18 cellular contexts compared by ENCODE assay signal in genomic region chr3:99366663-99367429, GRCh38.
DNase-seq lines count a peak whose midpoint lies in the region; ATAC-seq and TF ChIP-seq lines count a peak whose summit lies in the region.
"Had no signal": no experiment of that assay in that cellular context is flagged by ENCODE, and none has a peak within 500 bp of the region (broad histone marks: within the 10 kb centered on the region; RNA-seq: fewer than 3 reads in every experiment).

No MANE protein-coding gene starts in this region.

- H3K4me1 Mint-ChIP-seq in naive thymus-derived CD8-positive, alpha-beta T cell = no peaks in the 10 kb centered on the region
- H3K4me1 Mint-ChIP-seq: nephron, T-helper 17 cell had no signal

- H3K27ac ChIP-seq in WERI-Rb-1 = no peak overlapping the region
- H3K27ac ChIP-seq: BLaER1 treated with 17β-estradiol and CSF1 and Interleukin-3, amounts not matched to agents 10 nM and 100 nM; RWPE1 had no signal

- intact Hi-C loops in sciatic nerve (cut with DNase I) = no loop called here

- H3K9me3 Mint-ChIP-seq in naive thymus-derived CD8-positive, alpha-beta T cell = peaks cover 0 to 9% (median 1%) of the 10 kb centered on the region in 9 donors

- POLR2A ChIA-PET in naive thymus-derived CD8-positive, alpha-beta T cell (lab: Charles Lee) = no interaction called here

- ATAC-seq in sciatic nerve (no peak), HG03196 (IDR thresholded peaks at IDR 0.05; ENCODE audit: unreplicated experiment) (no peak)
- no peak for ATAC-seq in naive thymus-derived CD8-positive, alpha-beta T cell
- ATAC-seq: activated CD8-positive, alpha-beta T cell treated with anti-CD3 and anti-CD28 coated beads for 36 hours; left ventricle myocardium superior; T-helper 17 cell had no signal

- H3K27me3 ChIP-seq in WERI-Rb-1 (ENCODE audit: insufficient read depth, low read depth, severe bottlenecking) = no peaks in the 10 kb centered on the region
- H3K27me3 ChIP-seq: BLaER1 treated with 17β-estradiol and CSF1 and Interleukin-3, amounts not matched to agents 10 nM and 100 nM had no signal

- H3K36me3 ChIP-seq in WERI-Rb-1 = no peaks in the 10 kb centered on the region
- H3K36me3 ChIP-seq: BLaER1 treated with 17β-estradiol and CSF1 and Interleukin-3, amounts not matched to agents 10 nM and 100 nM; HAP-1 had no signal

- H3K36me3 Mint-ChIP-seq in naive thymus-derived CD8-positive, alpha-beta T cell = peaks cover 0 to under 1% (median 0%) of the 10 kb centered on the region in 3 donors

- H3K9me3 ChIP-seq in WERI-Rb-1 (ENCODE audit: severe bottlenecking) = no peaks in the 10 kb centered on the region
- H3K9me3 ChIP-seq: BLaER1 treated with 17β-estradiol and CSF1 and Interleukin-3, amounts not matched to agents 10 nM and 100 nM; HAP-1 had no signal

- H3K27ac Mint-ChIP-seq in naive thymus-derived CD8-positive, alpha-beta T cell = no peak overlapping the region
- H3K27ac Mint-ChIP-seq: activated CD8-positive, alpha-beta T cell treated with anti-CD3 and anti-CD28 coated beads for 36 hours; nephron; T-helper 17 cell had no signal

- no peak overlapping the region for H3K4me3 Mint-ChIP-seq in naive thymus-derived CD8-positive, alpha-beta T cell
- H3K4me3 Mint-ChIP-seq: activated CD8-positive, alpha-beta T cell treated with anti-CD3 and anti-CD28 coated beads for 36 hours; nephron; T-helper 17 cell had no signal

- DNase-seq in ELF-1 (ENCODE audit: low read depth, low spot score) (peak; percentile 19), Kasumi-1 (lab: John Stamatoyannopoulos, UW) (peak; percentile 10 to 16), WERI-Rb-1 (no peak), left kidney (ENCODE audit: low read depth, low spot score) (peak; percentile 10), sciatic nerve (ENCODE audit: low spot score) (no peak), superior temporal gyrus (ENCODE audit: extremely low spot score) (no peak)
- no peak for DNase-seq in naive thymus-derived CD8-positive, alpha-beta T cell
- DNase-seq: activated CD8-positive, alpha-beta T cell treated with anti-CD3 and anti-CD28 coated beads for 36 hours; activated effector memory CD4-positive, alpha-beta T cell treated with anti-CD3 and anti-CD28 coated beads, Interleukin-2, amount 50 U/mL, for 16 hours; effector CD8-positive, alpha-beta T cell; left ventricle myocardium superior; stimulated activated naive CD4-positive, alpha-beta T cell treated with Interleukin-2 at 50 U/mL for 16 hours; T-helper 17 cell had no signal

- 0 out of 2 replicates have a peak, but pooled peaks have one; percentile 10 for TF ChIP-seq CTCF in WERI-Rb-1 (IDR thresholded peaks at IDR 0.05; ENCODE audit: low read depth, low read length)

- H3K4me3 ChIP-seq in WERI-Rb-1 (ENCODE audit: low read depth, low read length) = no peak overlapping the region
- H3K4me3 ChIP-seq: BLaER1 treated with 17β-estradiol and CSF1 and Interleukin-3, amounts not matched to agents 10 nM and 100 nM; HAP-1 had no signal

- no peaks in the 10 kb centered on the region for H3K27me3 Mint-ChIP-seq in naive thymus-derived CD8-positive, alpha-beta T cell
- H3K27me3 Mint-ChIP-seq: activated CD8-positive, alpha-beta T cell treated with anti-CD3 and anti-CD28 coated beads for 36 hours; T-helper 17 cell had no signal

Comparison
In these comparisons a context has a peak if more than half of its experiments do, and no peak if none do; other contexts are left out.
1. DNase-seq: peak in ELF-1 (single experiment), Kasumi-1 (2 of 2) and left kidney (single experiment); none in WERI-Rb-1 (single experiment), sciatic nerve (single experiment), superior temporal gyrus (single experiment) and naive thymus-derived CD8-positive, alpha-beta T cell (0 of 10).